Comparison of ENCODE assay signal across 24 cellular contexts in genomic region chr13:81493144-81493543, GRCh38.
A peak's percentile ranks its signal among the peaks of the same experiment; 100 is the strongest.
DNase-seq lines count a peak whose midpoint lies in the region; ATAC-seq and TF ChIP-seq lines count a peak whose summit lies in the region.
"Had no signal": no experiment of that assay in that cellular context is flagged by ENCODE, and none has a peak within 500 bp of the region (broad histone marks: within the 10 kb centered on the region; RNA-seq: fewer than 3 reads in every experiment).

No MANE protein-coding gene starts in this region.

- H3K4me3 Mint-ChIP-seq in Calu3 (ENCODE audit: low read depth, unreplicated experiment): no peak overlapping the region
- H3K4me3 Mint-ChIP-seq: activated CD4-positive, alpha-beta T cell treated with anti-CD3 and anti-CD28 coated beads, Interleukin-2, amount 10 ng/mL, durations not matched to agents 24 days and 14 days; naive B cell; stimulated activated naive B cell treated with anti-CD40 and anti-IgM and Interleukin-4, amounts not matched to agents 10 μg/mL and 1 μg/mL and 100 μg/mL, for 72 hours had no signal

- TF ChIP-seq CTCF in upper lobe of right lung (IDR thresholded peaks at IDR 0.05): no peak
- no peak for TF ChIP-seq CTCF in Calu3 (IDR thresholded peaks at IDR 0.05; ENCODE audit: unreplicated experiment)

- H3K27ac ChIP-seq in upper lobe of right lung: no peak overlapping the region
- H3K27ac ChIP-seq: C4-2B, heart left ventricle, SJCRH30, vagina had no signal

- no peaks in the 10 kb centered on the region for H3K9me3 ChIP-seq in upper lobe of right lung
- H3K9me3 ChIP-seq: vagina had no signal

- CTCF ChIA-PET in Calu3 (lab: Charles Lee): no interaction called here

- ATAC-seq in GM18861 (IDR thresholded peaks at IDR 0.05; ENCODE audit: unreplicated experiment) (peak; percentile 76), GM19467 (IDR thresholded peaks at IDR 0.05; ENCODE audit: unreplicated experiment) (peak; percentile 59), HG03097 (IDR thresholded peaks at IDR 0.05; ENCODE audit: low FRiP score, unreplicated experiment) (peak; percentile 81), upper lobe of right lung (no peak)
- ATAC-seq: activated naive CD4-positive, alpha-beta T cell treated with anti-CD3 and anti-CD28 coated beads, Interleukin-2, amount 50 U/mL, for 72 hours; heart left ventricle; stimulated activated naive B cell treated with anti-CD40 and anti-IgM and Interleukin-4, amounts not matched to agents 10 μg/mL and 1 μg/mL and 100 μg/mL, for 72 hours had no signal

- H3K36me3 Mint-ChIP-seq in Calu3 (ENCODE audit: insufficient read depth, unreplicated experiment): no peaks in the 10 kb centered on the region
- H3K36me3 Mint-ChIP-seq: activated naive CD4-positive, alpha-beta T cell treated with anti-CD3 and anti-CD28 coated beads, Interleukin-2, amount 50 U/mL, for 72 hours; naive B cell; stimulated activated naive B cell treated with anti-CD40 and anti-IgM and Interleukin-4, amounts not matched to agents 10 μg/mL and 1 μg/mL and 100 μg/mL, for 72 hours had no signal

- no peaks in the 10 kb centered on the region for H3K4me1 Mint-ChIP-seq in Calu3 (ENCODE audit: low read depth, unreplicated experiment)
- H3K4me1 Mint-ChIP-seq: activated CD4-positive, alpha-beta T cell treated with anti-CD3 and anti-CD28 coated beads, Interleukin-2, amount 10 ng/mL, durations not matched to agents 24 days and 14 days; naive B cell; stimulated activated naive B cell treated with anti-CD40 and anti-IgM and Interleukin-4, amounts not matched to agents 10 μg/mL and 1 μg/mL and 100 μg/mL, for 72 hours had no signal

- no peaks in the 10 kb centered on the region for H3K27me3 Mint-ChIP-seq in Calu3 (ENCODE audit: unreplicated experiment)
- H3K27me3 Mint-ChIP-seq: activated CD4-positive, alpha-beta T cell treated with anti-CD3 and anti-CD28 coated beads, Interleukin-2, amount 10 ng/mL, durations not matched to agents 24 days and 14 days; naive B cell; stimulated activated naive B cell treated with anti-CD40 and anti-IgM and Interleukin-4, amounts not matched to agents 10 μg/mL and 1 μg/mL and 100 μg/mL, for 72 hours had no signal

- BruUV-seq in Calu3 (replicated peaks; lab: Mats Ljungman, UMichigan): no TSS peak

- peaks cover 3% of the 10 kb centered on the region for H3K9me3 Mint-ChIP-seq in Calu3 (ENCODE audit: low read depth, unreplicated experiment)
- H3K9me3 Mint-ChIP-seq: activated CD4-positive, alpha-beta T cell treated with anti-CD3 and anti-CD28 coated beads, Interleukin-2, amount 10 ng/mL, durations not matched to agents 24 days and 14 days had no signal

- intact Hi-C loops in upper lobe of right lung (cut with DNase I) (no loop called here), Calu3 (cut with micrococcal nuclease; ENCODE audit: unreplicated experiment) (no loop called here)

- DNase-seq in NCI-H748 treated with DMSO at 0.1 percent for 48 hours (lab: John Stamatoyannopoulos, UW): peak; percentile 50
- no peak for DNase-seq in upper lobe of right lung
- DNase-seq in activated naive CD4-positive, alpha-beta T cell (lab: John Stamatoyannopoulos, UW): no peak
- DNase-seq in NCI-H2029 (lab: John Stamatoyannopoulos, UW): no peak
- no peak for DNase-seq in Calu3
- DNase-seq: activated CD4-positive, alpha-beta T cell treated with anti-CD3 and anti-CD28 coated beads, Interleukin-2, amount 10 ng/mL, durations not matched to agents 24 days and 14 days; GDM1; HCEC 1CT; heart left ventricle; KG1; naive B cell; NCI-H146; NCI-H345; NK-92 treated with Interleukin-12 subunit alpha and Interleukin-12 subunit beta, amount 100 ng/mL, for 24 hours; nucleus accumbens; SJCRH30; stimulated activated naive B cell treated with anti-CD40 and anti-IgM and Interleukin-4, amounts not matched to agents 10 μg/mL and 1 μg/mL and 100 μg/mL, for 72 hours had no signal

- no peak overlapping the region for H3K4me3 ChIP-seq in upper lobe of right lung
- H3K4me3 ChIP-seq: heart left ventricle, SJCRH30, smooth muscle cell, vagina had no signal

- H3K36me3 ChIP-seq in upper lobe of right lung: no peaks in the 10 kb centered on the region
- H3K36me3 ChIP-seq: heart left ventricle, SJCRH30, vagina had no signal

- H3K4me1 ChIP-seq in upper lobe of right lung: no peaks in the 10 kb centered on the region
- H3K4me1 ChIP-seq: heart left ventricle, SJCRH30, vagina had no signal

- no peaks in the 10 kb centered on the region for H3K27me3 ChIP-seq in upper lobe of right lung
- H3K27me3 ChIP-seq: heart left ventricle, SJCRH30, vagina had no signal

- no peak overlapping the region for H3K27ac Mint-ChIP-seq in Calu3 (ENCODE audit: unreplicated experiment)
- H3K27ac Mint-ChIP-seq: activated CD4-positive, alpha-beta T cell treated with anti-CD3 and anti-CD28 coated beads, Interleukin-2, amount 10 ng/mL, durations not matched to agents 24 days and 14 days; activated naive CD4-positive, alpha-beta T cell treated with anti-CD3 and anti-CD28 coated beads, Interleukin-2, amount 50 U/mL, for 72 hours; naive B cell; stimulated activated naive B cell treated with anti-CD40 and anti-IgM and Interleukin-4, amounts not matched to agents 10 μg/mL and 1 μg/mL and 100 μg/mL, for 72 hours had no signal
